In genomic region chr5:172123269-172123692, GRCh38 we compare ENCODE assay signal across 8 cellular contexts.
DNase-seq lines count a peak whose midpoint lies in the region; ATAC-seq and TF ChIP-seq lines count a peak whose summit lies in the region.

No MANE protein-coding gene starts in this region.

- DNase-seq in CD14-positive monocyte (ENCODE audit: low spot score) (no peak), NCI-H1105 treated with DMSO at 0.1 percent for 48 hours (lab: John Stamatoyannopoulos, UW) (peak; percentile 49), cerebellar nuclear complex (lab: John Stamatoyannopoulos, UW) (peak; percentile 21 to 50), NCI-H187 treated with DMSO at 0.1 percent for 48 hours (lab: John Stamatoyannopoulos, UW) (no peak), CD1c-positive myeloid dendritic cell (ENCODE audit: extremely low spot score) (no peak)
- no peak for DNase-seq in activated T-helper 1 cell treated with anti-CD3 and anti-CD28 coated beads, Interleukin-12 subunit alpha, Interleukin-12 subunit beta, Interleukin-2, Interleukin-4 antibody, amounts not matched to agents 30 ng/mL and 10 ng/mL and 1 ng/mL, durations not matched to agents 14 hours and 24 hours and 36 hours (ENCODE audit: low spot score)

- no peak overlapping the region for H3K4me3 Mint-ChIP-seq in CD14-positive monocyte
- no peak overlapping the region for H3K4me3 Mint-ChIP-seq in activated T-helper 1 cell treated with anti-CD3 and anti-CD28 coated beads, Interleukin-12 subunit alpha, Interleukin-12 subunit beta, Interleukin-2, Interleukin-4 antibody, amounts not matched to agents 30 ng/mL and 10 ng/mL and 1 ng/mL, durations not matched to agents 14 hours and 24 hours and 36 hours

- 40% methylated on average over 4 of the region's 4 CpGs for WGBS in liver

- intact Hi-C loops in CD14-positive monocyte (cut with micrococcal nuclease) = no loop called here
- intact Hi-C loops in activated T-helper 1 cell treated with anti-CD3 and anti-CD28 coated beads, Interleukin-12 subunit alpha, Interleukin-12 subunit beta, Interleukin-2, Interleukin-4 antibody, amounts not matched to agents 30 ng/mL and 10 ng/mL and 1 ng/mL, durations not matched to agents 14 hours and 24 hours and 36 hours (cut with micrococcal nuclease) = no loop called here

- H3K27me3 ChIP-seq in liver (ENCODE audit: control insufficient read depth in 4 of 4, insufficient read depth in 4 of 4, low read length in 3 of 4) = no peaks in the 10 kb centered on the region

- H3K4me1 ChIP-seq in liver (ENCODE audit: control insufficient read depth in 4 of 4, insufficient read depth in 4 of 4, low read length in 3 of 4) = no peaks in the 10 kb centered on the region

- peaks cover 0 to 2% (median under 1%) of the 10 kb centered on the region in 4 donors for H3K36me3 ChIP-seq in liver (ENCODE audit: control insufficient read depth in 4 of 4, insufficient read depth in 3 of 4, low read depth in 1 of 4, low read length in 3 of 4)

- TF ChIP-seq RAD21 in liver (IDR thresholded peaks at IDR 0.05) = peak; percentile 43 to 67

- H3K9me3 ChIP-seq in liver (ENCODE audit: control insufficient read depth in 4 of 4, low read length in 3 of 4) = no peaks in the 10 kb centered on the region

- TF ChIP-seq CTCF in CD14-positive monocyte (IDR thresholded peaks at IDR 0.05) (no peak), liver (IDR thresholded peaks at IDR 0.05; ENCODE audit: low read depth, low read length, missing input control) (peak; percentile 19)

- peaks cover 32% of the 10 kb centered on the region for H3K4me1 Mint-ChIP-seq in CD14-positive monocyte
- H3K4me1 Mint-ChIP-seq in activated T-helper 1 cell treated with anti-CD3 and anti-CD28 coated beads, Interleukin-12 subunit alpha, Interleukin-12 subunit beta, Interleukin-2, Interleukin-4 antibody, amounts not matched to agents 30 ng/mL and 10 ng/mL and 1 ng/mL, durations not matched to agents 14 hours and 24 hours and 36 hours (ENCODE audit: low read depth) = peaks cover 11% of the 10 kb centered on the region

- H3K27ac Mint-ChIP-seq in CD14-positive monocyte = peak overlapping the region; percentile 12 to 85 (median 67)
- no peak overlapping the region for H3K27ac Mint-ChIP-seq in activated T-helper 1 cell treated with anti-CD3 and anti-CD28 coated beads, Interleukin-12 subunit alpha, Interleukin-12 subunit beta, Interleukin-2, Interleukin-4 antibody, amounts not matched to agents 30 ng/mL and 10 ng/mL and 1 ng/mL, durations not matched to agents 14 hours and 24 hours and 36 hours

- H3K4me3 ChIP-seq in liver (ENCODE audit: low read depth in 1 of 3, low read length in 3 of 3) = no peak overlapping the region

- H3K36me3 Mint-ChIP-seq in CD14-positive monocyte = peaks cover 71 to 89% of the 10 kb centered on the region in 2 donors
- peaks cover 29% of the 10 kb centered on the region for H3K36me3 Mint-ChIP-seq in activated T-helper 1 cell treated with anti-CD3 and anti-CD28 coated beads, Interleukin-12 subunit alpha, Interleukin-12 subunit beta, Interleukin-2, Interleukin-4 antibody, amounts not matched to agents 30 ng/mL and 10 ng/mL and 1 ng/mL, durations not matched to agents 14 hours and 24 hours and 36 hours (ENCODE audit: low read depth)

- no peak for ATAC-seq in GM18870 (IDR thresholded peaks at IDR 0.05; ENCODE audit: unreplicated experiment)

- peaks cover 0 to 2% (median 0%) of the 10 kb centered on the region in 3 donors for H3K27me3 Mint-ChIP-seq in CD14-positive monocyte (ENCODE audit: low read depth in 3 of 3)
- no peaks in the 10 kb centered on the region for H3K27me3 Mint-ChIP-seq in activated T-helper 1 cell treated with anti-CD3 and anti-CD28 coated beads, Interleukin-12 subunit alpha, Interleukin-12 subunit beta, Interleukin-2, Interleukin-4 antibody, amounts not matched to agents 30 ng/mL and 10 ng/mL and 1 ng/mL, durations not matched to agents 14 hours and 24 hours and 36 hours (ENCODE audit: insufficient read depth)

- no peak overlapping the region for H3K9ac ChIP-seq in liver (ENCODE audit: low read depth in 1 of 2, low read length in 2 of 2)

- no peak overlapping the region for H3K27ac ChIP-seq in liver (ENCODE audit: low read depth in 1 of 2, low read length in 2 of 2)

- peaks cover 0 to under 1% (median 0%) of the 10 kb centered on the region in 7 donors for H3K9me3 Mint-ChIP-seq in CD14-positive monocyte
- H3K9me3 Mint-ChIP-seq in activated T-helper 1 cell treated with anti-CD3 and anti-CD28 coated beads, Interleukin-12 subunit alpha, Interleukin-12 subunit beta, Interleukin-2, Interleukin-4 antibody, amounts not matched to agents 30 ng/mL and 10 ng/mL and 1 ng/mL, durations not matched to agents 14 hours and 24 hours and 36 hours = no peaks in the 10 kb centered on the region

TF ChIP-seq in liver, 16 proteins besides CTCF, POLR2A, EP300 and RAD21:
- no peak for TF ChIP-seq YY1 (IDR thresholded peaks at IDR 0.05)
- no peak for TF ChIP-seq REST (IDR thresholded peaks at IDR 0.05)
- no peak for TF ChIP-seq HNF4G (IDR thresholded peaks at IDR 0.05)
- TF ChIP-seq NR2F2 (IDR thresholded peaks at IDR 0.05) = no peak
- TF ChIP-seq JUND (IDR thresholded peaks at IDR 0.05) = no peak
- TF ChIP-seq EGR1 (IDR thresholded peaks at IDR 0.05; ENCODE audit: low read depth in 2 of 2) = no peak

Comparison
In these comparisons a context has a peak if more than half of its experiments do, and no peak if none do; other contexts are left out.
1. DNase-seq: peak in NCI-H1105 treated with DMSO at 0.1 percent for 48 hours (single experiment) and cerebellar nuclear complex (2 of 2); none in CD14-positive monocyte (single experiment), NCI-H187 treated with DMSO at 0.1 percent for 48 hours (single experiment), activated T-helper 1 cell treated with anti-CD3 and anti-CD28 coated beads, Interleukin-12 subunit alpha, Interleukin-12 subunit beta, Interleukin-2, Interleukin-4 antibody, amounts not matched to agents 30 ng/mL and 10 ng/mL and 1 ng/mL, durations not matched to agents 14 hours and 24 hours and 36 hours (single experiment) and CD1c-positive myeloid dendritic cell (single experiment).